Comparison of ENCODE assay signal across 8 cellular contexts in the genomic region with DNA sequence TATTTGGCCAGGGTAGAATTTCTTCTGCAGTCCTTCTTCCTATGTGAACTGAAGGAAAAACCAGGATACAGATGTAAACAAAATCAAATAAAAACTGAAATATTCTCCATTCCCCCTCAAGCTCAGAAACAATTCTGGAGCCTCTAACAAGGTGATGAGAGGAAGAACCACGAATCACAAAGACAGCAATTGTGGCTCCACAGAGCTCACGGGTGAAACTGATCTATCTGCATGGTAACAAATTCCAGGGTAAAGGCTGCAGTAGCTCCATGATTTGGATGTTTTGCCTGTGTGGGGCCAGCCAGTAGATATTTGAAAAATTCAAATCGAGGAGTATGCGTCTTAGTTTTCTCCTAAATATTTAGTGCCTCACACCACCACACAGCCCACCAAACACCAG. TPM values are rescaled to one million over a fixed set of nuclear protein-coding genes. Genes with fewer than 3 reads are reported as not detected.
"Had no signal": no experiment of that assay in that cellular context is flagged by ENCODE, and none has a peak within 500 bp of the region (broad histone marks: within the 10 kb centered on the region; RNA-seq: fewer than 3 reads in every experiment).

No MANE protein-coding gene starts in this region.

- H3K27ac ChIP-seq: GM23248, HL-60 had no signal

- H2AFZ ChIP-seq: GM23248 had no signal

- DNase-seq: GM23248, H9, HCEC 1CT, KBM-7 had no signal

- ATAC-seq: HepG2 had no signal

- H3K4me3 ChIP-seq: GM23248 had no signal

- H3K9ac ChIP-seq: GM23248 had no signal

RNA-seq across cellular contexts. Expression of a gene that starts 10.6 kb away (rescaled TPM):
- total RNA-seq: GM23248, HT1080 had no signal
- polyA plus RNA-seq: GM23248, IgD-negative memory B cell had no signal
